8 cellular contexts compared by ENCODE assay signal in genomic region chr2:63840081-63840784, GRCh38. TPM values are rescaled to one million over a fixed set of nuclear protein-coding genes. Genes with fewer than 3 reads are reported as not detected.
A peak's percentile ranks its signal among the peaks of the same experiment; 100 is the strongest.
DNase-seq lines count a peak whose midpoint lies in the region; ATAC-seq and TF ChIP-seq lines count a peak whose summit lies in the region.

No MANE protein-coding gene starts in this region.

- H3K4me3 ChIP-seq in adrenal gland = peak overlapping the region in 3 of 4 donors; percentile 15 to 89 (median 79)
- H3K4me3 ChIP-seq in iPS-20b (ENCODE audit: low read length) = peak overlapping the region; percentile 84

- no peaks in the 10 kb centered on the region for H3K9me3 Mint-ChIP-seq in IgD-negative memory B cell
- no peaks in the 10 kb centered on the region for H3K9me3 Mint-ChIP-seq in stimulated activated naive CD8-positive, alpha-beta T cell treated with anti-CD3 and anti-CD28 coated beads, Interleukin-15, amount 100 ng/mL, for 72 hours

- H3K36me3 Mint-ChIP-seq in IgD-negative memory B cell = no peaks in the 10 kb centered on the region

- H3K4me1 ChIP-seq in adrenal gland (replicated peaks in 1 of 2) (peaks cover 15 to 26% of the 10 kb centered on the region in 2 donors), iPS-20b (ENCODE audit: insufficient read depth, low read length) (peaks cover 7% of the 10 kb centered on the region; the same call in 1 of the 2 replicates)

- DNase-seq in NCI-H526 (lab: John Stamatoyannopoulos, UW) (peak; percentile 42 to 72), NCI-H526 treated with DMSO at 0.1 percent for 48 hours (lab: John Stamatoyannopoulos, UW) (no peak), adrenal gland (no peak), NCI-H446 treated with DMSO at 0.1 percent for 48 hours (lab: John Stamatoyannopoulos, UW) (no peak)
- no peak for DNase-seq in stimulated activated naive CD8-positive, alpha-beta T cell treated with anti-CD3 and anti-CD28 coated beads, Interleukin-15, amount 100 ng/mL, for 72 hours

- peak overlapping the region; percentile 91 to 99 (median 94) for H3K27ac Mint-ChIP-seq in IgD-negative memory B cell
- H3K27ac Mint-ChIP-seq in stimulated activated naive CD8-positive, alpha-beta T cell treated with anti-CD3 and anti-CD28 coated beads, Interleukin-15, amount 100 ng/mL, for 72 hours = peak overlapping the region; percentile 95 to 100

- no peak for TF ChIP-seq POLR2A in adrenal gland (IDR thresholded peaks at IDR 0.05)

- 16 to 31% (median 18%) methylated on average over 14 to 24 of the region's 24 CpGs for WGBS in adrenal gland, 4 donors

- H3K4me3 Mint-ChIP-seq in IgD-negative memory B cell = peak overlapping the region; percentile 89 to 100 (median 98)
- H3K4me3 Mint-ChIP-seq in stimulated activated naive CD8-positive, alpha-beta T cell treated with anti-CD3 and anti-CD28 coated beads, Interleukin-15, amount 100 ng/mL, for 72 hours = peak overlapping the region; percentile 89 to 94

- peaks cover 26 to 38% (median 34%) of the 10 kb centered on the region in 3 donors for H3K4me1 Mint-ChIP-seq in IgD-negative memory B cell
- H3K4me1 Mint-ChIP-seq in stimulated activated naive CD8-positive, alpha-beta T cell treated with anti-CD3 and anti-CD28 coated beads, Interleukin-15, amount 100 ng/mL, for 72 hours = peaks cover 38% of the 10 kb centered on the region

- peak in 2 of 6 experiments; percentile 9 to 14 for TF ChIP-seq CTCF in adrenal gland (IDR thresholded peaks at IDR 0.05)

- no peaks in the 10 kb centered on the region for H3K27me3 Mint-ChIP-seq in IgD-negative memory B cell
- no peaks in the 10 kb centered on the region for H3K27me3 Mint-ChIP-seq in stimulated activated naive CD8-positive, alpha-beta T cell treated with anti-CD3 and anti-CD28 coated beads, Interleukin-15, amount 100 ng/mL, for 72 hours

- peak overlapping the region in 4 of 5 donors; percentile 94 to 98 (median 94) for H3K27ac ChIP-seq in adrenal gland
- H3K27ac ChIP-seq in iPS-20b (ENCODE audit: low read length) = peak overlapping the region; percentile 3

- H3K27me3 ChIP-seq in adrenal gland (no peaks in the 10 kb centered on the region), iPS-20b (ENCODE audit: insufficient read depth, low read length) (no peaks in the 10 kb centered on the region)

- peak overlapping the region; percentile 90 for H3K9ac ChIP-seq in iPS-20b (ENCODE audit: low read depth, low read length)

- intact Hi-C loops in adrenal gland (cut with DNase I) = no loop called here

- no peaks in the 10 kb centered on the region for H3K9me3 ChIP-seq in adrenal gland (replicated peaks in 1 of 3)
- no peaks in the 10 kb centered on the region for H3K9me3 ChIP-seq in iPS-20b (ENCODE audit: insufficient read depth, low read depth, low read length)

- no peaks in the 10 kb centered on the region for H3K36me3 ChIP-seq in adrenal gland (replicated peaks in 1 of 2)
- H3K36me3 ChIP-seq in iPS-20b (ENCODE audit: insufficient read depth, low read depth, low read length) = peaks cover 18% of the 10 kb centered on the region

- ATAC-seq in GM21723 (IDR thresholded peaks at IDR 0.05; ENCODE audit: unreplicated experiment) = peak; percentile 23
- peak; percentile 47 for ATAC-seq in stimulated activated naive CD8-positive, alpha-beta T cell treated with anti-CD3 and anti-CD28 coated beads, Interleukin-15, amount 100 ng/mL, for 72 hours

RNA-seq across cellular contexts. Expression of gene UGP2, which starts 1.5 kb away (rescaled TPM):
- 79.8 TPM for polyA plus RNA-seq in IgD-negative memory B cell
- total RNA-seq in adrenal gland = 100 to 1,000 TPM in 4 of 8 donors, 10 to 100 TPM in 4; 83.8 to 174 (median 106) TPM
- polyA plus RNA-seq in adrenal gland = 100 to 1,000 TPM in 1 of 3 donors, 10 to 100 TPM in 2; 62.4 to 195 (median 73.5) TPM

Comparison
In these comparisons a context has a peak if more than half of its experiments do, and no peak if none do; other contexts are left out.
1. DNase-seq: peak in NCI-H526 (2 of 2); none in NCI-H526 treated with DMSO at 0.1 percent for 48 hours (single experiment), adrenal gland (0 of 7), stimulated activated naive CD8-positive, alpha-beta T cell treated with anti-CD3 and anti-CD28 coated beads, Interleukin-15, amount 100 ng/mL, for 72 hours (0 of 2) and NCI-H446 treated with DMSO at 0.1 percent for 48 hours (single experiment).